Comparison of ENCODE assay signal across 8 cellular contexts in the genomic region with DNA sequence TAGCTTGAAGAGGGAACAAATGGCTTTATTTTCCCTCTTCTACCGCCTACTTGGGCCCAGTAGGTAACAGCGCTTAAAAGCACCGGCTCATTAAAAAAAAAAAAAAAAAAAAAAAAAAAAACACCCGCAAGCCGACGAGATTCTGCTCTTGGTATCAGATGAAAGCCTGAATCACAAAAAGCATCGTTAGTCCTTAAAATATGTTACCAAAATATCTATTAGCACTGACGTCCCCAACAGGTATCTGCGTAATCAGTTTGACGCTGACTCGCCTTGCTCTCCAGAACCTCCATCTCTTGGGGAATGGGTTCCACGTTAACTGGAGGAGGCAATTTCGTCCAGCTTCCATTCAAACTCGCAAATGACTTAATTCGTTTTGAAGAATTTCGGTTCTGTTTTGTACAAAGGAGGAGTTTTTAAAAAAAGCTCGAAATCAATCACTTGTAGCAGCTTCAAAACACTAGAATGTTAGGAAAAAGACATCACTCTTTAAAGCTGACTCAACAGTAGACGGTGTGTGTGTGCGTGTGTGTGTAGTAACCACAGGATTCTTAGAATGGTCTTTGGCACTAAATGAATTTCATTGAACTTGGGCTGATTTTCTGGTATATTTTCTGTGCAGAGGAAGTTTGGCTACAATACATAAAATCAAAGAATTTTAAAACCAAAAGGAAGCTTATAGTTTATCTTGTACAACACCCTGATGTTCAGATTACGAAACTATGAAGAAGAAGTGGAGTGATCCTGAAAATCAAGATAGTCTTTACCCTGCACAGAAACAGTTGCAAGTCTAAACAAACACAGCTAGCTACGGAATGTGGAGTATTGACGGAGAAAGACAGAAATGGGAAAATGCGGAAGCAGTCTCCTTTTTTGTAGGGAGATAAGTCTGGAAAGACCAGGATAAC.
A peak's percentile ranks its signal among the peaks of the same experiment; 100 is the strongest.
DNase-seq lines count a peak whose midpoint lies in the region; ATAC-seq and TF ChIP-seq lines count a peak whose summit lies in the region.

No MANE protein-coding gene starts in this region.

- peak overlapping the region; percentile 81 for H3K27ac ChIP-seq in SK-N-MC

- DNase-seq in GM03348 (ENCODE audit: low spot score) (peak; percentile 34), HK-2 (ENCODE audit: unreplicated experiment) (peak; percentile 16), SK-N-MC (ENCODE audit: low read depth, low spot score) (no peak), astrocyte of the cerebellum (ENCODE audit: low read depth) (peak; percentile 58), inferior parietal cortex (ENCODE audit: extremely low spot score) (peak; percentile 63), GM19238 (ENCODE audit: insufficient read length, low spot score) (no peak)
- DNase-seq in stimulated activated CD4-positive, alpha-beta T cell treated with anti-CD3 and anti-CD28 coated beads, Interleukin-12 subunit alpha, Interleukin-12 subunit beta, amount 100 ng/mL, for 24 hours (ENCODE audit: low read depth in 2 of 2): peak; percentile 10 to 43

- H3K36me3 ChIP-seq in SK-N-MC (ENCODE audit: insufficient read depth, low read length): no peaks in the 10 kb centered on the region

- peak overlapping the region; percentile 78 for H3K9ac ChIP-seq in SK-N-MC (ENCODE audit: insufficient read length)

- ATAC-seq in HG02970 (IDR thresholded peaks at IDR 0.05; ENCODE audit: low FRiP score, unreplicated experiment): no peak

- H3K4me3 ChIP-seq in SK-N-MC (peak overlapping the region; percentile 89), astrocyte of the cerebellum (ENCODE audit: low read depth, low read length) (peak overlapping the region; percentile 98)

- TF ChIP-seq CTCF in astrocyte of the cerebellum (IDR thresholded peaks at IDR 0.05; ENCODE audit: low read depth, low read length, missing control alignments): no peak

- in situ Hi-C loops in astrocyte of the cerebellum (cut with HindIII; ENCODE audit: low sequenced_read_pairs): loop anchor here (10.0 kb wide), 1 partner anchor 447 kb away; no protein-coding TSS in a partner anchor

- H3K9me3 ChIP-seq in SK-N-MC (ENCODE audit: low read depth, low read length): no peaks in the 10 kb centered on the region

Comparison
In these comparisons a context has a peak if more than half of its experiments do, and no peak if none do; other contexts are left out.
1. DNase-seq: peak in GM03348 (single experiment), HK-2 (single experiment), astrocyte of the cerebellum (single experiment), inferior parietal cortex (single experiment) and stimulated activated CD4-positive, alpha-beta T cell treated with anti-CD3 and anti-CD28 coated beads, Interleukin-12 subunit alpha, Interleukin-12 subunit beta, amount 100 ng/mL, for 24 hours (2 of 2); none in SK-N-MC (single experiment) and GM19238 (single experiment).